ENCODE assay signal across 21 cellular contexts in genomic region chr4:142419712-142420111, GRCh38.
"Had no signal": no experiment of that assay in that cellular context is flagged by ENCODE, and none has a peak within 500 bp of the region (broad histone marks: within the 10 kb centered on the region; RNA-seq: fewer than 3 reads in every experiment).

No MANE protein-coding gene starts in this region.

- H3K27ac ChIP-seq: esophagus muscularis mucosa, gastroesophageal sphincter, parathyroid adenoma, prostate gland, right lobe of liver, tibial artery, upper lobe of left lung, uterus had no signal

- H3K4me1 Mint-ChIP-seq: stimulated activated memory B cell treated with anti-CD40 and anti-IgM and Interleukin-4, amounts not matched to agents 10 μg/mL and 1 μg/mL and 100 μg/mL, for 72 hours had no signal

- H3K9me3 ChIP-seq: esophagus muscularis mucosa, gastroesophageal sphincter, prostate gland, right lobe of liver, tibial artery, upper lobe of left lung, uterus had no signal

- H3K79me2 ChIP-seq: parathyroid adenoma had no signal

- H3K27me3 Mint-ChIP-seq: dendritic cell treated with granulocyte-macrophage colony-stimulating factor and Interleukin-4, amounts not matched to agents 40 ng/mL and 50 ng/mL, for 4 days; effector memory CD8-positive, alpha-beta T cell; natural killer cell treated with Interleukin-12 subunit alpha and Interleukin-12 subunit beta and Interleukin-15 and Interleukin-18, amount 100 ng/mL, for 72 hours; stimulated activated memory B cell treated with anti-CD40 and anti-IgM and Interleukin-4, amounts not matched to agents 10 μg/mL and 1 μg/mL and 100 μg/mL, for 72 hours; stimulated activated naive CD8-positive, alpha-beta T cell treated with anti-CD3 and anti-CD28 coated beads, Interleukin-15, Interleukin-2, amounts not matched to agents 100 ng/mL and 50 ng/mL, for 24 hours had no signal

- H3K27ac Mint-ChIP-seq: dendritic cell treated with granulocyte-macrophage colony-stimulating factor and Interleukin-4, amounts not matched to agents 40 ng/mL and 50 ng/mL, for 4 days; stimulated activated memory B cell treated with anti-CD40 and anti-IgM and Interleukin-4, amounts not matched to agents 10 μg/mL and 1 μg/mL and 100 μg/mL, for 72 hours; stimulated activated naive CD8-positive, alpha-beta T cell treated with anti-CD3 and anti-CD28 coated beads, Interleukin-15, Interleukin-2, amounts not matched to agents 100 ng/mL and 50 ng/mL, for 24 hours had no signal

- H2AFZ ChIP-seq: parathyroid adenoma had no signal

- H3K4me3 Mint-ChIP-seq: dendritic cell treated with granulocyte-macrophage colony-stimulating factor and Interleukin-4, amounts not matched to agents 40 ng/mL and 50 ng/mL, for 4 days; effector memory CD8-positive, alpha-beta T cell; natural killer cell treated with Interleukin-12 subunit alpha and Interleukin-12 subunit beta and Interleukin-15 and Interleukin-18, amount 100 ng/mL, for 72 hours; stimulated activated memory B cell treated with anti-CD40 and anti-IgM and Interleukin-4, amounts not matched to agents 10 μg/mL and 1 μg/mL and 100 μg/mL, for 72 hours; stimulated activated naive CD8-positive, alpha-beta T cell treated with anti-CD3 and anti-CD28 coated beads, Interleukin-15, Interleukin-2, amounts not matched to agents 100 ng/mL and 50 ng/mL, for 24 hours had no signal

- H3K36me3 Mint-ChIP-seq: stimulated activated memory B cell treated with anti-CD40 and anti-IgM and Interleukin-4, amounts not matched to agents 10 μg/mL and 1 μg/mL and 100 μg/mL, for 72 hours had no signal

- H3K4me3 ChIP-seq: esophagus muscularis mucosa, gastroesophageal sphincter, lung, prostate gland, right lobe of liver, tibial artery, upper lobe of left lung, uterus had no signal

- H3K9me3 Mint-ChIP-seq: dendritic cell treated with granulocyte-macrophage colony-stimulating factor and Interleukin-4, amounts not matched to agents 40 ng/mL and 50 ng/mL, for 4 days; effector memory CD8-positive, alpha-beta T cell; stimulated activated naive CD8-positive, alpha-beta T cell treated with anti-CD3 and anti-CD28 coated beads, Interleukin-15, Interleukin-2, amounts not matched to agents 100 ng/mL and 50 ng/mL, for 24 hours had no signal

- H3K4me1 ChIP-seq: esophagus muscularis mucosa, gastroesophageal sphincter, parathyroid adenoma, prostate gland, right lobe of liver, tibial artery, upper lobe of left lung, uterus had no signal

- H3K36me3 ChIP-seq: esophagus muscularis mucosa, gastroesophageal sphincter, prostate gland, right lobe of liver, tibial artery, upper lobe of left lung, uterus had no signal

- H3K27me3 ChIP-seq: esophagus muscularis mucosa, gastroesophageal sphincter, right lobe of liver, tibial artery, upper lobe of left lung, uterus had no signal

- ATAC-seq: effector memory CD8-positive, alpha-beta T cell; gastroesophageal sphincter; left colon; left ventricle myocardium superior; natural killer cell treated with Interleukin-12 subunit alpha and Interleukin-12 subunit beta and Interleukin-15 and Interleukin-18, amount 100 ng/mL, for 72 hours; right lobe of liver; stimulated activated memory B cell treated with anti-CD40 and anti-IgM and Interleukin-4, amounts not matched to agents 10 μg/mL and 1 μg/mL and 100 μg/mL, for 72 hours had no signal

- DNase-seq: effector memory CD8-positive, alpha-beta T cell; hippocampal formation; left colon; left ventricle myocardium superior; mesenchymal stem cell; midbrain; occipital lobe; right lobe of liver; stimulated activated CD4-positive, alpha-beta T cell treated with anti-CD3 and anti-CD28 coated beads, Interleukin-4, amount 100 ng/mL, for 1 hour; tibial artery; upper lobe of left lung; uterus had no signal
